8 cellular contexts compared by ENCODE assay signal in genomic region chr11:133134561-133135173, GRCh38.
DNase-seq lines count a peak whose midpoint lies in the region; ATAC-seq, FAIRE-seq and TF ChIP-seq lines count a peak whose summit lies in the region.

No MANE protein-coding gene starts in this region.

- H3K27me3 ChIP-seq in right atrium auricular region, result no peaks in the 10 kb centered on the region
- peaks cover 0 to 2% of the 10 kb centered on the region in 2 donors for H3K27me3 ChIP-seq in small intestine (ENCODE audit: control insufficient read depth in 2 of 2, insufficient read depth in 2 of 2, low read length in 2 of 2)

- ATAC-seq in GM21360 (IDR thresholded peaks at IDR 0.05; ENCODE audit: unreplicated experiment), result peak; percentile 93
- peak; percentile 94 for ATAC-seq in HG03520 (IDR thresholded peaks at IDR 0.05; ENCODE audit: unreplicated experiment)

- H3K9me3 ChIP-seq in right atrium auricular region (no peaks in the 10 kb centered on the region), small intestine (ENCODE audit: control insufficient read depth, low read depth) (no peaks in the 10 kb centered on the region)

- no peak for FAIRE-seq in small intestine (lab: Jason Lieb, UNC)

- no peaks in the 10 kb centered on the region for H3K4me1 Mint-ChIP-seq in activated naive CD8-positive, alpha-beta T cell treated with anti-CD3 and anti-CD28 coated beads for 36 hours

- WGBS in small intestine, 3 donors, result 5 to 17% (median 14%) methylated on average over 10 of the region's 10 CpGs

- H3K36me3 ChIP-seq in right atrium auricular region, result no peaks in the 10 kb centered on the region
- H3K36me3 ChIP-seq in small intestine (ENCODE audit: control insufficient read depth in 2 of 2, insufficient read depth in 2 of 2, low read length in 2 of 2), result no peaks in the 10 kb centered on the region

- H3K27ac ChIP-seq in right atrium auricular region (no peak overlapping the region), small intestine (ENCODE audit: low read depth in 1 of 2, low read length in 1 of 2) (no peak overlapping the region)

- H3K4me1 ChIP-seq in right atrium auricular region (no peaks in the 10 kb centered on the region), small intestine (ENCODE audit: control insufficient read depth in 2 of 2, insufficient read depth in 1 of 2, low read depth in 1 of 2, low read length in 1 of 2) (no peaks in the 10 kb centered on the region)

- TF ChIP-seq CTCF in right atrium auricular region (IDR thresholded peaks at IDR 0.05), result peak; percentile 82 to 90

- H3K27ac Mint-ChIP-seq in activated naive CD8-positive, alpha-beta T cell treated with anti-CD3 and anti-CD28 coated beads for 36 hours, result no peak overlapping the region

- peaks cover 11% of the 10 kb centered on the region for H3K27me3 Mint-ChIP-seq in activated naive CD8-positive, alpha-beta T cell treated with anti-CD3 and anti-CD28 coated beads for 36 hours

- no peaks in the 10 kb centered on the region for H3K36me3 Mint-ChIP-seq in activated naive CD8-positive, alpha-beta T cell treated with anti-CD3 and anti-CD28 coated beads for 36 hours

- peak; percentile 26 for DNase-seq in ELR (ENCODE audit: low read depth)
- peak; percentile 4 for DNase-seq in NCI-H82 treated with DMSO at 0.1 percent for 48 hours (lab: John Stamatoyannopoulos, UW; ENCODE audit: unreplicated experiment)
- peak; percentile 36 for DNase-seq in activated naive CD8-positive, alpha-beta T cell treated with anti-CD3 and anti-CD28 coated beads for 36 hours
- peak; percentile 60 for DNase-seq in right atrium auricular region (ENCODE audit: low spot score)
- DNase-seq in small intestine, result peak; percentile 76
- DNase-seq in cortex of kidney (lab: John Stamatoyannopoulos, UW), result no peak

- H3K9me3 Mint-ChIP-seq in activated naive CD8-positive, alpha-beta T cell treated with anti-CD3 and anti-CD28 coated beads for 36 hours, result no peaks in the 10 kb centered on the region

- H3K4me3 ChIP-seq in right atrium auricular region (no peak overlapping the region), small intestine (ENCODE audit: low read depth in 1 of 2, low read length in 2 of 2) (no peak overlapping the region)

- H3K4me3 Mint-ChIP-seq in activated naive CD8-positive, alpha-beta T cell treated with anti-CD3 and anti-CD28 coated beads for 36 hours, result no peak overlapping the region
